ENCODE assay signal across 15 cellular contexts in the genomic region with DNA sequence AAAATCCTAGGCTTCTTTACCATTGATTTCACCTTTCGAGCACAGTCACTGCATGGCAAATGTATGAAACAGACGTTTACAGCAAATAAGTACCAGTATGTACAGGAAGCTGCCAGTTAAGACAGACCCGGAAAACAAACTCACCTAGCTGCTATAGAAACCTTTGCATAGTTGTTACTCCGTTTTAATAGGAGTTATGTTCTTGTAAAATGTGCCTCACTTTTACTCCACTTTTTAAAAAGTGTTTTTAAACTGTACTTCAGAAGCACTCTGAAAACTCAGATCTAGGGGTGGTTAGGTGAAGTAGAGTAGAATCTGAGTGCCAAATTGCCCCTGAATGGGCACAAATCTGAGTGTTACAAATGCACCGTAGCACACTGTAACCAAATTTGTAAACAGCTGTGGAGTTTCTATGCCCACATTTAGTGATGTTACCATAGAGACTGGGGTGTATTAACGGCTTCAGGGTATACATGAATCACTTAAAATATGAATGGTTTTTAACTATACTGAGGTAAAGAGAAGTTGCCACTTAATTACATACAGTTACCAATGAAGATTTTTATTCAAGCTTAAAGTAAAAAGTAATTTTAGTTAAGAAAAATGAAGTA. TPM values are rescaled to one million over a fixed set of nuclear protein-coding genes. Genes with fewer than 3 reads are reported as not detected.
A peak's percentile ranks its signal among the peaks of the same experiment; 100 is the strongest.
DNase-seq lines count a peak whose midpoint lies in the region; ATAC-seq and TF ChIP-seq lines count a peak whose summit lies in the region.
"Had no signal": no experiment of that assay in that cellular context is flagged by ENCODE, and none has a peak within 500 bp of the region (broad histone marks: within the 10 kb centered on the region; RNA-seq: fewer than 3 reads in every experiment).

No MANE protein-coding gene starts in this region.

- no peaks in the 10 kb centered on the region for H3K4me1 Mint-ChIP-seq in endodermal cell
- H3K4me1 Mint-ChIP-seq in stimulated activated naive CD8-positive, alpha-beta T cell treated with anti-CD3 and anti-CD28 coated beads, Interleukin-15, Interleukin-2, amounts not matched to agents 100 ng/mL and 50 ng/mL, for 24 hours (ENCODE audit: low read depth), result peaks cover 54% of the 10 kb centered on the region
- H3K4me1 Mint-ChIP-seq: B cell had no signal

- 82 to 100% methylated on average over 4 to 6 of the region's 6 CpGs for WGBS in endodermal cell (ENCODE audit: insufficient coverage in 1 of 2, insufficient read length in 1 of 2), 2 experiments

- H3K36me3 Mint-ChIP-seq in endodermal cell (ENCODE audit: low read depth), result peaks cover 51% of the 10 kb centered on the region
- peaks cover 78% of the 10 kb centered on the region for H3K36me3 Mint-ChIP-seq in stimulated activated naive CD8-positive, alpha-beta T cell treated with anti-CD3 and anti-CD28 coated beads, Interleukin-15, Interleukin-2, amounts not matched to agents 100 ng/mL and 50 ng/mL, for 24 hours (ENCODE audit: low read depth)
- H3K36me3 Mint-ChIP-seq: IgD-negative memory B cell had no signal

- H3K9me3 ChIP-seq in cardiac muscle cell (ENCODE audit: low read depth) (no peaks in the 10 kb centered on the region), SK-N-MC (ENCODE audit: low read depth, low read length) (no peaks in the 10 kb centered on the region), endodermal cell (ENCODE audit: control insufficient read depth, low read length) (no peaks in the 10 kb centered on the region)

- H3K27ac ChIP-seq in cardiac muscle cell (peak overlapping the region; percentile 81), SK-N-MC (peak overlapping the region; percentile 46; the same call in 1 of the 2 replicates), endodermal cell (ENCODE audit: low read depth, low read length) (no peak overlapping the region)

- H3K4me3 Mint-ChIP-seq in endodermal cell, result no peak overlapping the region
- H3K4me3 Mint-ChIP-seq in stimulated activated naive CD8-positive, alpha-beta T cell treated with anti-CD3 and anti-CD28 coated beads, Interleukin-15, Interleukin-2, amounts not matched to agents 100 ng/mL and 50 ng/mL, for 24 hours, result no peak overlapping the region
- H3K4me3 Mint-ChIP-seq: B cell, IgD-negative memory B cell had no signal

- H3K36me3 ChIP-seq in cardiac muscle cell (peaks cover 43% of the 10 kb centered on the region), SK-N-MC (ENCODE audit: insufficient read depth, low read length) (peaks cover 72% of the 10 kb centered on the region), endodermal cell (ENCODE audit: control insufficient read depth, insufficient read depth, low read length) (peaks cover 75% of the 10 kb centered on the region)

- peak overlapping the region; percentile 50 for H3K27ac Mint-ChIP-seq in endodermal cell
- H3K27ac Mint-ChIP-seq in stimulated activated naive CD8-positive, alpha-beta T cell treated with anti-CD3 and anti-CD28 coated beads, Interleukin-15, Interleukin-2, amounts not matched to agents 100 ng/mL and 50 ng/mL, for 24 hours, result peak overlapping the region; percentile 52
- H3K27ac Mint-ChIP-seq: B cell had no signal

- TF ChIP-seq CTCF in cardiac muscle cell (IDR thresholded peaks at IDR 0.05; ENCODE audit: low read depth, low read length) (no peak), endodermal cell (conservative IDR thresholded peaks at IDR 0.05) (no peak)

- H3K9me3 Mint-ChIP-seq in endodermal cell, result no peaks in the 10 kb centered on the region
- H3K9me3 Mint-ChIP-seq in stimulated activated naive CD8-positive, alpha-beta T cell treated with anti-CD3 and anti-CD28 coated beads, Interleukin-15, Interleukin-2, amounts not matched to agents 100 ng/mL and 50 ng/mL, for 24 hours, result no peaks in the 10 kb centered on the region
- H3K9me3 Mint-ChIP-seq: IgD-negative memory B cell had no signal

- H3K27me3 ChIP-seq in cardiac muscle cell (no peaks in the 10 kb centered on the region), endodermal cell (ENCODE audit: control insufficient read depth, insufficient read depth, low read length, poor library complexity, severe bottlenecking) (no peaks in the 10 kb centered on the region)

- DNase-seq in cardiac muscle cell (ENCODE audit: low read depth in 1 of 2, low spot score in 1 of 2) (no peak), cardiac septum (ENCODE audit: low spot score) (no peak), SK-N-MC (ENCODE audit: low read depth, low spot score) (no peak), endodermal cell (no peak), SW480 (ENCODE audit: low spot score) (no peak), NCI-H1092 treated with DMSO at 0.1 percent for 48 hours (lab: John Stamatoyannopoulos, UW) (no peak)
- DNase-seq: activated CD4-positive, alpha-beta T cell treated with anti-CD3 and anti-CD28 coated beads, Interleukin-2, amount 50 U/mL, for 48 hours; effector CD4-positive, alpha-beta T cell; foreskin fibroblast; GDM1; NCI-H2107 had no signal

- intact Hi-C loops in cardiac septum (cut with DNase I), result no loop called here

- H3K4me3 ChIP-seq in cardiac muscle cell, result no peak overlapping the region
- H3K4me3 ChIP-seq in SK-N-MC, result no peak overlapping the region
- no peak overlapping the region for H3K4me3 ChIP-seq in endodermal cell (ENCODE audit: low read length)

- H3K4me1 ChIP-seq in cardiac muscle cell (ENCODE audit: low read depth) (peaks cover 13% of the 10 kb centered on the region), endodermal cell (ENCODE audit: control insufficient read depth, insufficient read depth, low read length) (no peaks in the 10 kb centered on the region)

- no peak for ATAC-seq in GM21786 (IDR thresholded peaks at IDR 0.05; ENCODE audit: unreplicated experiment)

- no peaks in the 10 kb centered on the region for H3K27me3 Mint-ChIP-seq in endodermal cell (ENCODE audit: insufficient read depth)
- no peaks in the 10 kb centered on the region for H3K27me3 Mint-ChIP-seq in stimulated activated naive CD8-positive, alpha-beta T cell treated with anti-CD3 and anti-CD28 coated beads, Interleukin-15, Interleukin-2, amounts not matched to agents 100 ng/mL and 50 ng/mL, for 24 hours
- H3K27me3 Mint-ChIP-seq: B cell, IgD-negative memory B cell had no signal

- H3K9ac ChIP-seq in SK-N-MC (ENCODE audit: insufficient read length), result no peak overlapping the region
- no peak overlapping the region for H3K9ac ChIP-seq in endodermal cell (ENCODE audit: extremely low read depth, low read length, poor library complexity, severe bottlenecking)

RNA-seq across cellular contexts. Expression of a gene that starts 30.7 kb away (rescaled TPM):
- total RNA-seq in cardiac muscle cell (15.0 and 24.3 TPM in 2 replicates), cardiac septum (30.1 TPM), endodermal cell (10 to 100 TPM; 63.7 to 67.8 TPM)
- polyA plus RNA-seq in cardiac muscle cell, result 69.5 and 80.0 TPM in 2 replicates
- 98.9 TPM for polyA plus RNA-seq in endodermal cell (2013, experiment 1 of 2)
- 92.8 TPM for polyA plus RNA-seq in endodermal cell (2013, experiment 2 of 2)

RNA-seq across cellular contexts. Expression of a gene that starts 47.2 kb away (rescaled TPM):
- total RNA-seq in cardiac muscle cell (42.0 and 62.2 TPM in 2 replicates), cardiac septum (61.8 TPM), endodermal cell (10 to 100 TPM; 75.9 to 79.0 TPM)
- 14.9 and 15.3 TPM in 2 replicates for polyA plus RNA-seq in cardiac muscle cell
- 52.8 TPM for polyA plus RNA-seq in endodermal cell (2013, experiment 1 of 2)
- polyA plus RNA-seq in endodermal cell (2013, experiment 2 of 2), result 50.1 TPM

RNA-seq across cellular contexts. Expression of a gene that starts 57.4 kb away (rescaled TPM):
- total RNA-seq in cardiac muscle cell (32.7 and 33.3 TPM in 2 replicates), cardiac septum (11.6 TPM), endodermal cell (10 to 100 TPM; 42.4 TPM)
- polyA plus RNA-seq in cardiac muscle cell, result 24.0 and 27.6 TPM in 2 replicates
- polyA plus RNA-seq in endodermal cell (2013, experiment 1 of 2), result 41.4 TPM
- polyA plus RNA-seq in endodermal cell (2013, experiment 2 of 2), result 40.3 TPM
